ENCODE assay signal across 8 cellular contexts in the genomic region with DNA sequence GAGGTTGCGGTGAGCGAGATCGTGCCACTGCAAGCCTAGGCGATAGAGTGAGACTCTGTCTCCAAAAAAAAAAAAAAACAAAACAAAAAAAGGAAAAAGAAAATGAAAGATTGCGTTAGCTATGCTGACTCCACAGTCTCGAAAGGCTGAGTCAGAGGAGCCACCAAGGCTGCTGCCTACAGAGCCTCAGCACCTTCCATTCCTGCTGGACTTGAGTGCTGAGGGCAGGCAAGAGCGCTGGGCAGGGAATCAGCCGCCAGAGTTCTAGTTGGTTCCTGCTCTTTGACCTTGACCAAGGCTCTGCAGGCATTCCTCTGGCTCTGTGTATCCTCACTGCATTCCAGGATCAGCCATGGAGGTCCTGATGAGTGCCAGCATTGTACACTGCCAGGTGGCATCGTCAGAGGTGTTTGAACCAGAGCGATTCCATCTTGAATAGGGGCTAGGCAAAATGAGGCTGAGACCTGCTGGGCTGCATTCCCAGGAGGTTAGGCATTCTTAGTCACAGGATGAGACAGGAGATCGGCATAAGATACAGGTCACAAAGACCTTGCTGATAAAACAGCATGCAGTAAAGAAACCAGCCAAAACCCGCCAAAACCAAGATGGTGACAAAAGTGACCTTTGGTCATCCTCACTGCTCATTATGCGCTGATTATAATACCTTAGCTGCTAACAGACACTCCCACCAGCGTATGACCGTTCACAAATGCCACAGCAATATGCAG. TPM values are rescaled to one million over a fixed set of nuclear protein-coding genes. Genes with fewer than 3 reads are reported as not detected.
DNase-seq lines count a peak whose midpoint lies in the region; ATAC-seq and TF ChIP-seq lines count a peak whose summit lies in the region.

No MANE protein-coding gene starts in this region.

- H3K4me1 ChIP-seq in transverse colon, result peaks cover 30 to 73% (median 46%) of the 10 kb centered on the region in 4 donors

- TF ChIP-seq CTCF in fibroblast of the aortic adventitia (IDR thresholded peaks at IDR 0.05; ENCODE audit: insufficient read depth, low read length) (no peak), transverse colon (IDR thresholded peaks at IDR 0.05) (no peak)

- DNase-seq in activated naive CD4-positive, alpha-beta T cell treated with anti-CD3 and anti-CD28 coated beads, Interleukin-2, amount 50 U/mL, for 72 hours (ENCODE audit: low spot score in 2 of 2), result no peak
- DNase-seq in activated naive CD4-positive, alpha-beta T cell treated with Interleukin-2 at 50 U/mL for 16 hours, result no peak
- peak; percentile 71 for DNase-seq in fibroblast of the aortic adventitia (ENCODE audit: low read depth)
- peak; percentile 37 for DNase-seq in transverse colon
- DNase-seq in NCI-H510A (lab: John Stamatoyannopoulos, UW), result no peak

- no peak overlapping the region for H3K27ac Mint-ChIP-seq in activated naive CD4-positive, alpha-beta T cell treated with anti-CD3 and anti-CD28 coated beads, Interleukin-2, amount 50 U/mL, for 72 hours

- WGBS in transverse colon (ENCODE audit: low coverage in 1 of 2), 2 donors, result 70 to 77% methylated on average over 7 to 15 of the region's 15 CpGs

- TF ChIP-seq POLR2A in transverse colon (IDR thresholded peaks at IDR 0.05), result no peak

- ATAC-seq in activated naive CD4-positive, alpha-beta T cell treated with anti-CD3 and anti-CD28 coated beads, Interleukin-2, amount 50 U/mL, for 72 hours, result peak; percentile 58 to 79
- ATAC-seq in SK-N-SH treated with all-trans-retinoic acid at 6 μM for 48 hours, result peak; percentile 55
- no peak for ATAC-seq in HG02938 (IDR thresholded peaks at IDR 0.05; ENCODE audit: unreplicated experiment)
- no peak for ATAC-seq in GM18907 (IDR thresholded peaks at IDR 0.05; ENCODE audit: unreplicated experiment)

- no peaks in the 10 kb centered on the region for H3K9me3 ChIP-seq in transverse colon

- H3K36me3 Mint-ChIP-seq in activated naive CD4-positive, alpha-beta T cell treated with anti-CD3 and anti-CD28 coated beads, Interleukin-2, amount 50 U/mL, for 72 hours, result no peaks in the 10 kb centered on the region

- no peak overlapping the region for H3K4me3 ChIP-seq in fibroblast of the aortic adventitia (ENCODE audit: low read depth, low read length)
- H3K4me3 ChIP-seq in transverse colon, result no peak overlapping the region

- H3K9me3 Mint-ChIP-seq in activated naive CD4-positive, alpha-beta T cell treated with anti-CD3 and anti-CD28 coated beads, Interleukin-2, amount 50 U/mL, for 72 hours, result no peaks in the 10 kb centered on the region

- intact Hi-C loops in transverse colon (cut with DNase I; ENCODE audit: low total_unique reads), result no loop called here

- no peak for TF ChIP-seq EP300 in transverse colon (IDR thresholded peaks at IDR 0.05; ENCODE audit: low read depth)

- peak overlapping the region; percentile 87 to 90 (median 89) for H3K27ac ChIP-seq in transverse colon

- in situ Hi-C loops in transverse colon (cut with MboI; ENCODE audit: low pct_ligation_motif_present in 1 of 4, low pct_unique_long_range_greater_than_20kb in 1 of 4, low sequenced_read_pairs in 3 of 4), result no loop called here

- no peaks in the 10 kb centered on the region for H3K27me3 ChIP-seq in transverse colon

- H3K36me3 ChIP-seq in transverse colon, result no peaks in the 10 kb centered on the region

TF ChIP-seq in SK-N-SH treated with all-trans-retinoic acid at 6 μM for 48 hours, 23 proteins besides CTCF, POLR2A, EP300 and RAD21:
- no peak for TF ChIP-seq ZNF70 (CRISPR knock-in tag; IDR thresholded peaks at IDR 0.05)
- 0 out of 2 replicates have a peak, but pooled peaks have one; percentile 50 for TF ChIP-seq CSDC2 (CRISPR knock-in tag; IDR thresholded peaks at IDR 0.05)
- no peak for TF ChIP-seq ISL1 (CRISPR knock-in tag; IDR thresholded peaks at IDR 0.05)
- TF ChIP-seq PPARA (CRISPR knock-in tag; IDR thresholded peaks at IDR 0.05; ENCODE audit: borderline replicate concordance), result no peak
- no peak for TF ChIP-seq ZFP30 (CRISPR knock-in tag; IDR thresholded peaks at IDR 0.05)
- TF ChIP-seq OSR1 (CRISPR knock-in tag; IDR thresholded peaks at IDR 0.05), result peak; percentile 71; the same call in 1 of the 2 replicates
- no peak for TF ChIP-seq TCF4 (CRISPR knock-in tag; IDR thresholded peaks at IDR 0.05; ENCODE audit: borderline replicate concordance)
- TF ChIP-seq, protein P1, sequence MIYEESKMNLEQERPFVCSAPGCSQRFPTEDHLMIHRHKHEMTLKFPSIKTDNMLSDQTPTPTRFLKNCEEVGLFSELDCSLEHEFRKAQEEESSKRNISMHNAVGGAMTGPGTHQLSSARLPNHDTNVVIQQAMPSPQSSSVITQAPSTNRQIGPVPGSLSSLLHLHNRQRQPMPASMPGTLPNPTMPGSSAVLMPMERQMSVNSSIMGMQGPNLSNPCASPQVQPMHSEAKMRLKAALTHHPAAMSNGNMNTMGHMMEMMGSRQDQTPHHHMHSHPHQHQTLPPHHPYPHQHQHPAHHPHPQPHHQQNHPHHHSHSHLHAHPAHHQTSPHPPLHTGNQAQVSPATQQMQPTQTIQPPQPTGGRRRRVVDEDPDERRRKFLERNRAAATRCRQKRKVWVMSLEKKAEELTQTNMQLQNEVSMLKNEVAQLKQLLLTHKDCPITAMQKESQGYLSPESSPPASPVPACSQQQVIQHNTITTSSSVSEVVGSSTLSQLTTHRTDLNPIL (CRISPR knock-in tag; IDR thresholded peaks at IDR 0.05; ENCODE audit: low read depth), result no peak
- no peak for TF ChIP-seq ZC3H10 (CRISPR knock-in tag; IDR thresholded peaks at IDR 0.05)
- no peak for TF ChIP-seq ESRRG (CRISPR knock-in tag; IDR thresholded peaks at IDR 0.05)

RNA-seq across cellular contexts. Expression of a gene that starts 5.9 kb away (rescaled TPM):
- not detected for total RNA-seq in activated naive CD4-positive, alpha-beta T cell treated with anti-CD3 and anti-CD28 coated beads, Interleukin-2, amount 50 U/mL, for 72 hours
- total RNA-seq in fibroblast of the aortic adventitia (ENCODE audit: low replicate concordance), result 1.3 and 2.9 TPM in 2 replicates
- total RNA-seq in transverse colon, result under 1 TPM in 2 of 4 donors, not detected in 2; 0.64 to 0.96 TPM

RNA-seq across cellular contexts. Expression of a gene that starts 31.0 kb away (rescaled TPM):
- total RNA-seq in activated naive CD4-positive, alpha-beta T cell treated with anti-CD3 and anti-CD28 coated beads, Interleukin-2, amount 50 U/mL, for 72 hours, result 1 to 10 TPM; 3.0 to 6.2 TPM
- total RNA-seq in fibroblast of the aortic adventitia (ENCODE audit: low replicate concordance) (0.45 and 0.49 TPM in 2 replicates), transverse colon (10 to 100 TPM in 3 of 4 donors, 1 to 10 TPM in 1; 8.6 to 13.5 (median 12.5) TPM)

RNA-seq across cellular contexts. Expression of a gene that starts 32.6 kb away (rescaled TPM):
- under 1 TPM; 0.33 to 0.34 TPM for total RNA-seq in activated naive CD4-positive, alpha-beta T cell treated with anti-CD3 and anti-CD28 coated beads, Interleukin-2, amount 50 U/mL, for 72 hours
- total RNA-seq in fibroblast of the aortic adventitia (ENCODE audit: low replicate concordance) (20.8 and 82.6 TPM in 2 replicates), transverse colon (1,000 to 10,000 TPM in 1 of 4 donors, 100 to 1,000 TPM in 3; 133 to 1,054 (median 474) TPM)

Comparison
In these comparisons a context has a peak if more than half of its experiments do, and no peak if none do; other contexts are left out.
1. ATAC-seq: peak in activated naive CD4-positive, alpha-beta T cell treated with anti-CD3 and anti-CD28 coated beads, Interleukin-2, amount 50 U/mL, for 72 hours (2 of 2) and SK-N-SH treated with all-trans-retinoic acid at 6 μM for 48 hours (single experiment); none in HG02938 (single experiment) and GM18907 (single experiment).
2. DNase-seq: peak in fibroblast of the aortic adventitia (single experiment) and transverse colon (single experiment); none in activated naive CD4-positive, alpha-beta T cell treated with anti-CD3 and anti-CD28 coated beads, Interleukin-2, amount 50 U/mL, for 72 hours (0 of 2), activated naive CD4-positive, alpha-beta T cell treated with Interleukin-2 at 50 U/mL for 16 hours (single experiment) and NCI-H510A (single experiment).
3. RNA of a gene that starts 32.6 kb away (total RNA-seq): 133 to 1,054 TPM in transverse colon and 20.8 to 82.6 TPM in fibroblast of the aortic adventitia; 0.33 to 0.34 TPM in activated naive CD4-positive, alpha-beta T cell treated with anti-CD3 and anti-CD28 coated beads, Interleukin-2, amount 50 U/mL, for 72 hours; every median in the first group is over 10 times any median in the second.